9 cellular contexts compared by ENCODE assay signal in genomic region chr12:94208433-94208921, GRCh38.
A peak's percentile ranks its signal among the peaks of the same experiment; 100 is the strongest.
DNase-seq lines count a peak whose midpoint lies in the region; ATAC-seq, FAIRE-seq and TF ChIP-seq lines count a peak whose summit lies in the region.
"Had no signal": no experiment of that assay in that cellular context is flagged by ENCODE, and none has a peak within 500 bp of the region (broad histone marks: within the 10 kb centered on the region; RNA-seq: fewer than 3 reads in every experiment).

No MANE protein-coding gene starts in this region.

- no peak for FAIRE-seq in GM12892 (lab: Jason Lieb, UNC)
- FAIRE-seq: colon had no signal

- ATAC-seq in GM21786 (IDR thresholded peaks at IDR 0.05; ENCODE audit: unreplicated experiment) = peak; percentile 34

- TF ChIP-seq POLR2A in GM12892 (IDR thresholded peaks at IDR 0.05; ENCODE audit: low read depth, low read length) (peak; percentile 84), erythroblast (IDR thresholded peaks at IDR 0.05; ENCODE audit: low read length) (no peak)

- in situ Hi-C loops in KBM-7 (cut with MboI; ENCODE audit: low pct_unique_long_range_greater_than_20kb, low sequenced_read_pairs) = no loop called here

- DNase-seq in GM12892 (ENCODE audit: insufficient read length) = no peak
- peak; percentile 67 for DNase-seq in RPMI8226
- DNase-seq in erythroblast (lab: John Stamatoyannopoulos, UW) = peak; percentile 81 to 88
- peak; percentile 21 to 26 for DNase-seq in stimulated activated CD8-positive, alpha-beta memory T cell treated with anti-CD3 and anti-CD28 coated beads, Interleukin-15, amount 100 ng/mL, for 48 hours (ENCODE audit: low read depth in 2 of 2)
- no peak for DNase-seq in kidney tubule cell (ENCODE audit: low spot score)
- no peak for DNase-seq in UCSD-AML1 (lab: John Stamatoyannopoulos, UW; ENCODE audit: unreplicated experiment)
- DNase-seq in KBM-7 = no peak

Comparison
In these comparisons a context has a peak if more than half of its experiments do, and no peak if none do; other contexts are left out.
1. DNase-seq: peak in RPMI8226 (single experiment), erythroblast (2 of 2) and stimulated activated CD8-positive, alpha-beta memory T cell treated with anti-CD3 and anti-CD28 coated beads, Interleukin-15, amount 100 ng/mL, for 48 hours (2 of 2); none in GM12892 (single experiment), kidney tubule cell (single experiment), UCSD-AML1 (single experiment) and KBM-7 (single experiment).